ENCODE assay signal across 12 cellular contexts in genomic region chr17:15883617-15884111, GRCh38.
DNase-seq lines count a peak whose midpoint lies in the region; TF ChIP-seq lines count a peak whose summit lies in the region.
"Had no signal": no experiment of that assay in that cellular context is flagged by ENCODE, and none has a peak within 500 bp of the region (broad histone marks: within the 10 kb centered on the region; RNA-seq: fewer than 3 reads in every experiment).

No MANE protein-coding gene starts in this region.

- no peak overlapping the region for H3K4me3 Mint-ChIP-seq in neural crest cell
- H3K4me3 Mint-ChIP-seq: activated T-cell treated with anti-CD3 and anti-CD28 coated beads, Interleukin-2, amount 50 U/mL, for 4 hours had no signal

- H3K27ac Mint-ChIP-seq in neural crest cell (ENCODE audit: unreplicated experiment): peak overlapping the region; percentile 51

- peaks cover 3% of the 10 kb centered on the region for H3K9me3 Mint-ChIP-seq in neural crest cell
- H3K9me3 Mint-ChIP-seq: activated T-cell treated with anti-CD3 and anti-CD28 coated beads, Interleukin-2, amount 50 U/mL, for 4 hours had no signal

- no peaks in the 10 kb centered on the region for H3K27me3 Mint-ChIP-seq in neural crest cell (ENCODE audit: low read depth)

- H3K4me1 Mint-ChIP-seq in neural crest cell: no peaks in the 10 kb centered on the region

- peak; percentile 85 for DNase-seq in EH (ENCODE audit: low read depth)
- DNase-seq in MV-4-11 (lab: John Stamatoyannopoulos, UW): peak; percentile 95
- peak; percentile 33 for DNase-seq in brain pericyte (ENCODE audit: low read depth, low spot score)
- DNase-seq in neural crest cell (ENCODE audit: low read depth, low spot score): no peak
- DNase-seq in NCI-H2196 treated with DMSO at 0.1 percent for 48 hours (lab: John Stamatoyannopoulos, UW; ENCODE audit: unreplicated experiment): no peak
- no peak for DNase-seq in NCI-H187 (lab: John Stamatoyannopoulos, UW)
- DNase-seq in DMS79 (lab: John Stamatoyannopoulos, UW): no peak
- no peak for DNase-seq in HuH-7.5 (ENCODE audit: low spot score)
- DNase-seq: activated T-cell treated with anti-CD3 and anti-CD28 coated beads, Interleukin-2, amount 50 U/mL, for 4 hours; DND-41; NCI-H446 treated with DMSO at 0.1 percent for 48 hours; pancreas had no signal

- TF ChIP-seq CTCF in neural crest cell (conservative IDR thresholded peaks at IDR 0.05): no peak

- no peaks in the 10 kb centered on the region for H3K36me3 Mint-ChIP-seq in neural crest cell (ENCODE audit: low read depth)

Comparison
In these comparisons a context has a peak if more than half of its experiments do, and no peak if none do; other contexts are left out.
1. DNase-seq: peak in EH (single experiment), MV-4-11 (single experiment) and brain pericyte (single experiment); none in neural crest cell (single experiment), NCI-H2196 treated with DMSO at 0.1 percent for 48 hours (single experiment), NCI-H187 (0 of 2), DMS79 (single experiment) and HuH-7.5 (single experiment).